ENCODE assay signal across 17 cellular contexts in genomic region chr18:3692691-3693090, GRCh38.
DNase-seq lines count a peak whose midpoint lies in the region; ATAC-seq and TF ChIP-seq lines count a peak whose summit lies in the region.
"Had no signal": no experiment of that assay in that cellular context is flagged by ENCODE, and none has a peak within 500 bp of the region (broad histone marks: within the 10 kb centered on the region; RNA-seq: fewer than 3 reads in every experiment).

No MANE protein-coding gene starts in this region.

- H3K4me3 Mint-ChIP-seq in nephron progenitor cell: no peak overlapping the region
- H3K4me3 Mint-ChIP-seq: CD8-positive, alpha-beta memory T cell had no signal

- DNase-seq in NCI-H1105 (lab: John Stamatoyannopoulos, UW) (peak; percentile 1), NCI-H1105 treated with DMSO at 0.1 percent for 48 hours (lab: John Stamatoyannopoulos, UW) (no peak), esophagus muscularis mucosa (ENCODE audit: extremely low spot score) (peak; percentile 50), nephron progenitor cell (no peak), mucosa of descending colon (no peak)
- DNase-seq in effector memory CD4-positive, alpha-beta T cell: no peak
- no peak for DNase-seq in activated CD4-positive, alpha-beta T cell treated with anti-CD3 and anti-CD28 coated beads for 1 hour
- DNase-seq: CD8-positive, alpha-beta memory T cell; GDM1; MV-4-11; NCI-H1436 treated with DMSO at 0.1 percent for 48 hours; NCI-H226; NCI-H524 treated with DMSO at 0.1 percent for 48 hours; NK-92 treated with Interleukin-12 subunit alpha and Interleukin-12 subunit beta, amount 100 ng/mL, for 24 hours; SJCRH30 had no signal

- no peaks in the 10 kb centered on the region for H3K9me3 ChIP-seq in esophagus muscularis mucosa
- H3K9me3 ChIP-seq in effector memory CD4-positive, alpha-beta T cell (ENCODE audit: control insufficient read depth, low read length): no peaks in the 10 kb centered on the region
- no peaks in the 10 kb centered on the region for H3K9me3 ChIP-seq in mucosa of descending colon
- H3K9me3 ChIP-seq: SJCRH30 had no signal

- peak overlapping the region; percentile 96 for H3K27ac Mint-ChIP-seq in nephron progenitor cell
- H3K27ac Mint-ChIP-seq: CD8-positive, alpha-beta memory T cell had no signal

- H3K36me3 Mint-ChIP-seq in nephron progenitor cell (ENCODE audit: low read depth): peaks cover 20% of the 10 kb centered on the region

- no peaks in the 10 kb centered on the region for H3K36me3 ChIP-seq in esophagus muscularis mucosa
- H3K36me3 ChIP-seq in effector memory CD4-positive, alpha-beta T cell (ENCODE audit: control insufficient read depth, insufficient read depth, low read length): no peaks in the 10 kb centered on the region
- H3K36me3 ChIP-seq in mucosa of descending colon (ENCODE audit: low read depth): no peaks in the 10 kb centered on the region
- H3K36me3 ChIP-seq: BLaER1 treated with 17β-estradiol and CSF1 and Interleukin-3, amounts not matched to agents 10 nM and 100 nM; SJCRH30 had no signal

- TF ChIP-seq CTCF in esophagus muscularis mucosa (IDR thresholded peaks at IDR 0.05): no peak
- no peak for TF ChIP-seq CTCF in nephron progenitor cell (IDR thresholded peaks at IDR 0.05)
- no peak for TF ChIP-seq CTCF in mucosa of descending colon (IDR thresholded peaks at IDR 0.05)

- 82% methylated on average over 2 of the region's 2 CpGs for WGBS in esophagus muscularis mucosa

- no peak overlapping the region for H3K4me3 ChIP-seq in esophagus muscularis mucosa
- H3K4me3 ChIP-seq in effector memory CD4-positive, alpha-beta T cell (ENCODE audit: insufficient read depth, low read depth, low read length, poor library complexity, severe bottlenecking): no peak overlapping the region
- no peak overlapping the region for H3K4me3 ChIP-seq in mucosa of descending colon
- H3K4me3 ChIP-seq: BLaER1 treated with 17β-estradiol and CSF1 and Interleukin-3, amounts not matched to agents 10 nM and 100 nM; SJCRH30 had no signal

- no peaks in the 10 kb centered on the region for H3K4me1 ChIP-seq in esophagus muscularis mucosa
- no peaks in the 10 kb centered on the region for H3K4me1 ChIP-seq in effector memory CD4-positive, alpha-beta T cell (ENCODE audit: control insufficient read depth, insufficient read depth, low read length, poor library complexity, severe bottlenecking)
- peaks cover 5% of the 10 kb centered on the region for H3K4me1 ChIP-seq in mucosa of descending colon (ENCODE audit: low read depth)

- intact Hi-C loops in esophagus muscularis mucosa (cut with DNase I): no loop called here
- intact Hi-C loops in mucosa of descending colon (cut with DNase I, micrococcal nuclease): no loop called here

- TF ChIP-seq EP300 in esophagus muscularis mucosa (IDR thresholded peaks at IDR 0.05): no peak

- peaks cover 39% of the 10 kb centered on the region for H3K4me1 Mint-ChIP-seq in nephron progenitor cell
- H3K4me1 Mint-ChIP-seq: CD8-positive, alpha-beta memory T cell had no signal

- H3K27ac ChIP-seq in esophagus muscularis mucosa (replicated peaks in 1 of 4): no peak overlapping the region
- no peak overlapping the region for H3K27ac ChIP-seq in effector memory CD4-positive, alpha-beta T cell (ENCODE audit: insufficient read depth, low read length, poor library complexity, severe bottlenecking)
- H3K27ac ChIP-seq: BLaER1 treated with 17β-estradiol and CSF1 and Interleukin-3, amounts not matched to agents 10 nM and 100 nM; SJCRH30 had no signal

- peaks cover 4% of the 10 kb centered on the region for H3K27me3 Mint-ChIP-seq in nephron progenitor cell (ENCODE audit: low read depth, poor library complexity)

- no peak for TF ChIP-seq POLR2A in esophagus muscularis mucosa (IDR thresholded peaks at IDR 0.05; ENCODE audit: low read depth)

- H3K9me3 Mint-ChIP-seq in nephron progenitor cell: peaks cover 30% of the 10 kb centered on the region

- ATAC-seq in mucosa of descending colon (no peak), HG03159 (IDR thresholded peaks at IDR 0.05; ENCODE audit: unreplicated experiment) (no peak)

- H3K27me3 ChIP-seq in esophagus muscularis mucosa: no peaks in the 10 kb centered on the region
- H3K27me3 ChIP-seq in effector memory CD4-positive, alpha-beta T cell (replicated peaks; ENCODE audit: control insufficient read depth, insufficient read depth, low read length, poor library complexity, severe bottlenecking): no peaks in the 10 kb centered on the region
- H3K27me3 ChIP-seq: BLaER1 treated with 17β-estradiol and CSF1 and Interleukin-3, amounts not matched to agents 10 nM and 100 nM; SJCRH30 had no signal

Comparison
In these comparisons a context has a peak if more than half of its experiments do, and no peak if none do; other contexts are left out.
1. DNase-seq: peak in NCI-H1105 (single experiment) and esophagus muscularis mucosa (single experiment); none in NCI-H1105 treated with DMSO at 0.1 percent for 48 hours (single experiment), nephron progenitor cell (single experiment), effector memory CD4-positive, alpha-beta T cell (0 of 3), mucosa of descending colon (0 of 3) and activated CD4-positive, alpha-beta T cell treated with anti-CD3 and anti-CD28 coated beads for 1 hour (single experiment).